1 cellular context compared by ENCODE assay signal in genomic region chr5:84014966-84015365, GRCh38.
TF ChIP-seq lines count a peak whose summit lies in the region.

No MANE protein-coding gene starts in this region.

TF ChIP-seq in GM12878, 131 proteins besides CTCF, POLR2A, EP300 and RAD21 (continued from another document):
- TF ChIP-seq BCLAF1 (IDR thresholded peaks at IDR 0.05), result no peak
- TF ChIP-seq EZH2 (IDR thresholded peaks at IDR 0.05; ENCODE audit: borderline replicate concordance, control insufficient read depth, low read depth, low read length), result no peak
- no peak for TF ChIP-seq CEBPB (IDR thresholded peaks at IDR 0.05; ENCODE audit: borderline replicate concordance in 1 of 2, low read depth in 2 of 2, low read length in 2 of 2)
- TF ChIP-seq ZBTB33 (IDR thresholded peaks at IDR 0.05), result no peak
- TF ChIP-seq MYB (IDR thresholded peaks at IDR 0.05; ENCODE audit: borderline replicate concordance, low read depth, low read length), result no peak
- no peak for TF ChIP-seq BMI1 (IDR thresholded peaks at IDR 0.05; ENCODE audit: borderline replicate concordance)
- TF ChIP-seq RAD51 (IDR thresholded peaks at IDR 0.05), result no peak
- no peak for TF ChIP-seq RB1 (IDR thresholded peaks at IDR 0.05; ENCODE audit: borderline replicate concordance)
- TF ChIP-seq YBX1 (IDR thresholded peaks at IDR 0.05), result no peak
- no peak for TF ChIP-seq ZBTB40 (IDR thresholded peaks at IDR 0.05; ENCODE audit: borderline replicate concordance)
- TF ChIP-seq FOS (IDR thresholded peaks at IDR 0.05; ENCODE audit: borderline replicate concordance, extremely low read depth, insufficient read length), result no peak
- TF ChIP-seq SMAD5 (IDR thresholded peaks at IDR 0.05; ENCODE audit: low read depth), result no peak
- TF ChIP-seq SKIL (IDR thresholded peaks at IDR 0.05; ENCODE audit: low read depth, poor library complexity, severe bottlenecking), result no peak
- no peak for TF ChIP-seq CBX3 (IDR thresholded peaks at IDR 0.05; ENCODE audit: borderline replicate concordance, low read depth)
- TF ChIP-seq RCOR1 (conservative IDR thresholded peaks at IDR 0.05; ENCODE audit: low read depth, low read length), result no peak
